18 cellular contexts compared by ENCODE assay signal in the genomic region with DNA sequence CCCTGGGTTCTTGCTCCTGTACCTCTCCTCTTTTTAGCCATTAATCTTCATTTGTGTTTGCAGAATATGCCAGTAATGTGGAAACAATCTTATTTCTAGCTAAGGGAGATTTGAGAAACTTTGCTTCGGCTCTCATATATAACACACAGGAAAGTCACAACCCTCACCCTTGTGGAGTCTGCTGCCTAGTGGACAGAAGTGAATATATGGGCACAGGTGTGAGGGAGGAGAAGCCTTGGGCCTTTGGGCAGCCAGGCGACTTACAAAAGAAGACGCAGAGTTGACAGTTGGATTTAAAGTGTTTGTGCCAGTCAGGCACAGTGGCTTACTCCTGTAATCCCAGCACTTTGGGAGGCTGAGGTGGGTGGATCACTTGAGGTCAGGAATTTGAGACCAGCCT.
A peak's percentile ranks its signal among the peaks of the same experiment; 100 is the strongest.
DNase-seq lines count a peak whose midpoint lies in the region; ATAC-seq, FAIRE-seq and TF ChIP-seq lines count a peak whose summit lies in the region.
"Had no signal": no experiment of that assay in that cellular context is flagged by ENCODE, and none has a peak within 500 bp of the region (broad histone marks: within the 10 kb centered on the region; RNA-seq: fewer than 3 reads in every experiment).

No MANE protein-coding gene starts in this region.

- H3K9me2 ChIP-seq in GM23338 (ENCODE audit: insufficient read depth) (no peaks in the 10 kb centered on the region), OCI-LY1 (ENCODE audit: low read depth, low read length) (no peaks in the 10 kb centered on the region)

- DNase-seq in GM23338 (ENCODE audit: low spot score) (peak; percentile 27), endodermal cell (no peak), pancreas (peak in 1 of 6 donors; percentile 39), NCI-H1694 (lab: John Stamatoyannopoulos, UW) (no peak), KG1 (lab: John Stamatoyannopoulos, UW) (no peak)
- DNase-seq: BE2C; DMS153; effector memory CD8-positive, alpha-beta T cell; NCI-H1694 treated with DMSO at 0.1 percent for 48 hours; NCI-H446; OCI-M1; thyroid gland had no signal

- no peaks in the 10 kb centered on the region for H3K36me3 ChIP-seq in GM23338 (ENCODE audit: insufficient read depth)
- H3K36me3 ChIP-seq in OCI-LY1 (ENCODE audit: insufficient read depth, low read length): no peaks in the 10 kb centered on the region
- no peaks in the 10 kb centered on the region for H3K36me3 ChIP-seq in endodermal cell (ENCODE audit: control insufficient read depth, insufficient read depth, low read length)
- no peaks in the 10 kb centered on the region for H3K36me3 ChIP-seq in pancreas
- H3K36me3 ChIP-seq: BE2C, thyroid gland had no signal

- H3K27ac ChIP-seq in GM23338 (ENCODE audit: low read depth) (no peak overlapping the region), OCI-LY1 (ENCODE audit: low read depth, low read length, poor library complexity, severe bottlenecking) (no peak overlapping the region), endodermal cell (ENCODE audit: low read depth, low read length) (no peak overlapping the region), pancreas (no peak overlapping the region)
- H3K27ac ChIP-seq: HL-60, thyroid gland, VCaP had no signal

- H3K9ac ChIP-seq in OCI-LY1 (ENCODE audit: low read length) (no peak overlapping the region), endodermal cell (ENCODE audit: extremely low read depth, low read length, poor library complexity, severe bottlenecking) (no peak overlapping the region)

- ATAC-seq in GM23338: peak; percentile 51
- peak; percentile 78 to 95 (median 82) for ATAC-seq in pancreas
- ATAC-seq in GM18861 (IDR thresholded peaks at IDR 0.05; ENCODE audit: unreplicated experiment): no peak
- ATAC-seq: SK-N-SH treated with all-trans-retinoic acid at 6 μM for 48 hours had no signal

- H3F3A ChIP-seq in GM23338 (replicated peaks; ENCODE audit: low read depth) (no peaks in the 10 kb centered on the region), OCI-LY1 (ENCODE audit: insufficient read depth, low read length) (no peaks in the 10 kb centered on the region)

- H3K4me3 Mint-ChIP-seq in GM23338 (no peak overlapping the region), endodermal cell (no peak overlapping the region)
- H3K4me3 Mint-ChIP-seq: activated T-helper 17 cell treated with anti-CD3 and anti-CD28 coated beads, Interleukin-2, amount 50 U/mL, for 72 hours; effector memory CD8-positive, alpha-beta T cell had no signal

- H3K27ac Mint-ChIP-seq in GM23338 (no peak overlapping the region), endodermal cell (no peak overlapping the region)
- H3K27ac Mint-ChIP-seq: activated T-helper 17 cell treated with anti-CD3 and anti-CD28 coated beads, Interleukin-2, amount 50 U/mL, for 72 hours had no signal

- H3K27me3 Mint-ChIP-seq in GM23338 (ENCODE audit: insufficient read depth, low read depth, poor library complexity): no peaks in the 10 kb centered on the region
- no peaks in the 10 kb centered on the region for H3K27me3 Mint-ChIP-seq in endodermal cell (ENCODE audit: insufficient read depth)
- H3K27me3 Mint-ChIP-seq: activated T-helper 17 cell treated with anti-CD3 and anti-CD28 coated beads, Interleukin-2, amount 50 U/mL, for 72 hours; effector memory CD8-positive, alpha-beta T cell had no signal

- peaks cover 5% of the 10 kb centered on the region; the same call in 1 of the 2 replicates for H3K9me3 ChIP-seq in OCI-LY1 (ENCODE audit: low read length)
- H3K9me3 ChIP-seq in endodermal cell (ENCODE audit: control insufficient read depth, low read length): peaks cover 16% of the 10 kb centered on the region
- no peaks in the 10 kb centered on the region for H3K9me3 ChIP-seq in pancreas
- H3K9me3 ChIP-seq: thyroid gland had no signal

- H3K36me3 Mint-ChIP-seq in GM23338 (ENCODE audit: low read depth): no peaks in the 10 kb centered on the region
- H3K36me3 Mint-ChIP-seq in endodermal cell (ENCODE audit: low read depth): peaks cover 2% of the 10 kb centered on the region

- H3K9me3 Mint-ChIP-seq in GM23338 (no peaks in the 10 kb centered on the region), endodermal cell (peaks cover 7% of the 10 kb centered on the region)
- H3K9me3 Mint-ChIP-seq: activated T-helper 17 cell treated with anti-CD3 and anti-CD28 coated beads, Interleukin-2, amount 50 U/mL, for 72 hours; effector memory CD8-positive, alpha-beta T cell had no signal

- H3K4me1 Mint-ChIP-seq in GM23338 (no peaks in the 10 kb centered on the region), endodermal cell (peaks cover 10% of the 10 kb centered on the region)

- WGBS in endodermal cell (ENCODE audit: insufficient coverage in 1 of 2, insufficient read length in 1 of 2), 2 experiments: 91 to 96% methylated on average over 2 to 3 of the region's 3 CpGs
- WGBS in pancreas, 2 donors: 37 to 42% methylated on average over 3 of the region's 3 CpGs

- peak; percentile 22 to 53; a peak in 3 of 4 replicates for TF ChIP-seq CTCF in GM23338 (conservative IDR thresholded peaks at IDR 0.05; ENCODE audit: low read depth in 2 of 2)
- peak; percentile 60 for TF ChIP-seq CTCF in OCI-LY1 (IDR thresholded peaks at IDR 0.05; ENCODE audit: low read length)
- peak; percentile 50 for TF ChIP-seq CTCF in endodermal cell (conservative IDR thresholded peaks at IDR 0.05)
- TF ChIP-seq CTCF in pancreas (IDR thresholded peaks at IDR 0.05): no peak

- no peaks in the 10 kb centered on the region for H3K4me1 ChIP-seq in GM23338 (ENCODE audit: insufficient read depth)
- peaks cover 33% of the 10 kb centered on the region for H3K4me1 ChIP-seq in OCI-LY1 (ENCODE audit: insufficient read depth, low read length, severe bottlenecking)
- no peaks in the 10 kb centered on the region for H3K4me1 ChIP-seq in endodermal cell (ENCODE audit: control insufficient read depth, insufficient read depth, low read length)
- no peaks in the 10 kb centered on the region for H3K4me1 ChIP-seq in pancreas
- H3K4me1 ChIP-seq: BE2C had no signal

- FAIRE-seq in pancreas (lab: Jason Lieb, UNC): no peak

- H3K4me2 ChIP-seq in GM23338 (no peak overlapping the region), OCI-LY1 (ENCODE audit: low read length) (no peak overlapping the region)

- 0 out of 2 replicates have a peak overlapping the region, but pooled peaks have one; percentile 20 for H2AFZ ChIP-seq in GM23338
- H2AFZ ChIP-seq in OCI-LY1 (ENCODE audit: low read length): no peak overlapping the region

- H3K79me2 ChIP-seq in GM23338 (replicated peaks; ENCODE audit: insufficient read depth): no peaks in the 10 kb centered on the region
- no peaks in the 10 kb centered on the region for H3K79me2 ChIP-seq in OCI-LY1 (ENCODE audit: insufficient read depth, low read length)

- H3K27me3 ChIP-seq in GM23338 (ENCODE audit: insufficient read depth): no peaks in the 10 kb centered on the region
- H3K27me3 ChIP-seq in OCI-LY1 (ENCODE audit: insufficient read depth, low read length): no peaks in the 10 kb centered on the region
- no peaks in the 10 kb centered on the region for H3K27me3 ChIP-seq in endodermal cell (ENCODE audit: control insufficient read depth, insufficient read depth, low read length, poor library complexity, severe bottlenecking)
- H3K27me3 ChIP-seq in pancreas: no peaks in the 10 kb centered on the region
- H3K27me3 ChIP-seq: BE2C, thyroid gland had no signal

- intact Hi-C loops in pancreas (cut with DNase I): no loop called here

- H4K20me1 ChIP-seq in GM23338 (replicated peaks; ENCODE audit: insufficient read depth) (no peaks in the 10 kb centered on the region), OCI-LY1 (ENCODE audit: insufficient read depth, low read length) (no peaks in the 10 kb centered on the region)

- H3K4me3 ChIP-seq in GM23338 (no peak overlapping the region), OCI-LY1 (ENCODE audit: low read depth, low read length, poor library complexity, severe bottlenecking) (no peak overlapping the region), endodermal cell (ENCODE audit: low read length) (no peak overlapping the region), pancreas (no peak overlapping the region)
- H3K4me3 ChIP-seq: thyroid gland had no signal

TF ChIP-seq in GM23338, 12 proteins besides CTCF, POLR2A, EP300 and RAD21:
- TF ChIP-seq STAT1 (IDR thresholded peaks at IDR 0.05; ENCODE audit: unreplicated experiment) (no peak), ZNF114 (CRISPR knock-in tag; IDR thresholded peaks at IDR 0.05) (no peak)

Comparison
In these comparisons a context has a peak if more than half of its experiments do, and no peak if none do; other contexts are left out.
1. CTCF ChIP-seq: peak in GM23338 (2 of 2), OCI-LY1 (single experiment) and endodermal cell (single experiment); none in pancreas (0 of 4).